27 cellular contexts compared by ENCODE assay signal in genomic region chr7:142349670-142350405, GRCh38.
DNase-seq lines count a peak whose midpoint lies in the region; ATAC-seq and TF ChIP-seq lines count a peak whose summit lies in the region.
"Had no signal": no experiment of that assay in that cellular context is flagged by ENCODE, and none has a peak within 500 bp of the region (broad histone marks: within the 10 kb centered on the region; RNA-seq: fewer than 3 reads in every experiment).

No MANE protein-coding gene starts in this region.

- no peak for DNase-seq in activated CD4-positive, alpha-beta memory T cell treated with anti-CD3 and anti-CD28 coated beads for 36 hours
- DNase-seq in activated CD4-positive, alpha-beta memory T cell treated with anti-CD3 and anti-CD28 coated beads, Interleukin-2, amount 10 ng/mL, durations not matched to agents 7 days and 5 days: no peak
- DNase-seq in RWPE2 (ENCODE audit: low spot score): no peak
- DNase-seq in vagina (ENCODE audit: extremely low spot score in 2 of 2): no peak
- DNase-seq in activated T-helper 2 cell treated with anti-CD3 and anti-CD28 coated beads, Interferon-gamma antibody, Interleukin-2, Interleukin-4, amounts not matched to agents 10 μg/mL and 5 μg/mL and 100 μg/mL, durations not matched to agents 14 hours and 24 hours and 36 hours (ENCODE audit: low spot score): no peak
- no peak for DNase-seq in ACHN
- DNase-seq: activated B cell treated with CpG ODN at 0.5 μM for 24 hours; activated CD4-positive, alpha-beta T cell treated with anti-CD3 and anti-CD28 coated beads, Interleukin-2, amount 50 U/mL, for 4 hours; activated gamma-delta T cell treated with Interleukin-2 at 50 U/mL for 16 hours; amygdala; Kasumi-1; NCI-H1694 treated with DMSO at 0.1 percent for 48 hours; NCI-H526; psoas muscle; SK-N-SH; stomach; T-helper 9 cell; transverse colon had no signal

- H3K36me3 ChIP-seq in RWPE2 (ENCODE audit: low read depth) (no peaks in the 10 kb centered on the region), thymus (ENCODE audit: control insufficient read depth, insufficient read depth) (no peaks in the 10 kb centered on the region), vagina (no peaks in the 10 kb centered on the region)
- H3K36me3 ChIP-seq: cardiac muscle cell, neutrophil, stomach, transverse colon had no signal

- H3K4me1 ChIP-seq in RWPE2 (ENCODE audit: insufficient read depth, poor library complexity, severe bottlenecking): no peaks in the 10 kb centered on the region
- peaks cover 32% of the 10 kb centered on the region for H3K4me1 ChIP-seq in thymus (ENCODE audit: control insufficient read depth, insufficient read depth, low read length)
- no peaks in the 10 kb centered on the region for H3K4me1 ChIP-seq in vagina
- H3K4me1 ChIP-seq: A549, psoas muscle, stomach, transverse colon had no signal

- no peaks in the 10 kb centered on the region for H3K9me3 Mint-ChIP-seq in activated CD4-positive, alpha-beta memory T cell treated with anti-CD3 and anti-CD28 coated beads for 36 hours
- no peaks in the 10 kb centered on the region for H3K9me3 Mint-ChIP-seq in activated CD4-positive, alpha-beta memory T cell treated with anti-CD3 and anti-CD28 coated beads, Interleukin-2, amount 10 ng/mL, durations not matched to agents 7 days and 5 days
- H3K9me3 Mint-ChIP-seq in activated T-helper 2 cell treated with anti-CD3 and anti-CD28 coated beads, Interferon-gamma antibody, Interleukin-2, Interleukin-4, amounts not matched to agents 10 μg/mL and 5 μg/mL and 100 μg/mL, durations not matched to agents 14 hours and 24 hours and 36 hours: no peaks in the 10 kb centered on the region
- H3K9me3 Mint-ChIP-seq: activated B cell treated with CpG ODN at 0.5 μM for 24 hours had no signal

- POLR2A ChIA-PET in activated CD4-positive, alpha-beta memory T cell treated with anti-CD3 and anti-CD28 coated beads for 36 hours (lab: Charles Lee): no interaction called here
- POLR2A ChIA-PET in activated CD4-positive, alpha-beta memory T cell treated with anti-CD3 and anti-CD28 coated beads, Interleukin-2, amount 10 ng/mL, durations not matched to agents 7 days and 5 days (lab: Charles Lee): interaction anchor here (1.2 kb wide), 1 partner anchor 459 kb away, joined by 5 read pairs; no protein-coding TSS in a partner anchor

- WGBS in thymus: 76% methylated on average over 15 of the region's 15 CpGs

- peak overlapping the region; percentile 8 for H3K4me3 Mint-ChIP-seq in activated CD4-positive, alpha-beta memory T cell treated with anti-CD3 and anti-CD28 coated beads for 36 hours
- no peak overlapping the region for H3K4me3 Mint-ChIP-seq in activated CD4-positive, alpha-beta memory T cell treated with anti-CD3 and anti-CD28 coated beads, Interleukin-2, amount 10 ng/mL, durations not matched to agents 7 days and 5 days
- H3K4me3 Mint-ChIP-seq in activated T-helper 2 cell treated with anti-CD3 and anti-CD28 coated beads, Interferon-gamma antibody, Interleukin-2, Interleukin-4, amounts not matched to agents 10 μg/mL and 5 μg/mL and 100 μg/mL, durations not matched to agents 14 hours and 24 hours and 36 hours (ENCODE audit: low read depth): no peak overlapping the region
- H3K4me3 Mint-ChIP-seq: activated B cell treated with CpG ODN at 0.5 μM for 24 hours, B cell had no signal

- peak; percentile 52; the same call in 1 of the 3 replicates for ATAC-seq in RWPE2 (ENCODE audit: low read depth)
- peak; percentile 58 for ATAC-seq in esophagus mucosa
- ATAC-seq: A549, HepG2 had no signal

- intact Hi-C loops in activated CD4-positive, alpha-beta memory T cell treated with anti-CD3 and anti-CD28 coated beads for 36 hours (cut with micrococcal nuclease): no loop called here
- intact Hi-C loops in vagina (cut with DNase I): no loop called here
- intact Hi-C loops in activated T-helper 2 cell treated with anti-CD3 and anti-CD28 coated beads, Interferon-gamma antibody, Interleukin-2, Interleukin-4, amounts not matched to agents 10 μg/mL and 5 μg/mL and 100 μg/mL, durations not matched to agents 14 hours and 24 hours and 36 hours (cut with micrococcal nuclease): no loop called here

- no peak overlapping the region for H3K4me3 ChIP-seq in RWPE2 (ENCODE audit: severe bottlenecking)
- no peak overlapping the region for H3K4me3 ChIP-seq in thymus (ENCODE audit: low read length)
- H3K4me3 ChIP-seq in vagina: no peak overlapping the region
- H3K4me3 ChIP-seq: A549, cardiac muscle cell, coronary artery, lung, psoas muscle, stomach, transverse colon had no signal

- H3K9me3 ChIP-seq in RWPE2 (ENCODE audit: severe bottlenecking) (no peaks in the 10 kb centered on the region), thymus (ENCODE audit: control insufficient read depth) (no peaks in the 10 kb centered on the region), vagina (no peaks in the 10 kb centered on the region)
- H3K9me3 ChIP-seq: A549, neutrophil, psoas muscle, SK-N-SH, stomach, transverse colon had no signal

- H3K27ac Mint-ChIP-seq in activated CD4-positive, alpha-beta memory T cell treated with anti-CD3 and anti-CD28 coated beads for 36 hours: peak overlapping the region; percentile 18
- no peak overlapping the region for H3K27ac Mint-ChIP-seq in activated CD4-positive, alpha-beta memory T cell treated with anti-CD3 and anti-CD28 coated beads, Interleukin-2, amount 10 ng/mL, durations not matched to agents 7 days and 5 days
- H3K27ac Mint-ChIP-seq in activated T-helper 2 cell treated with anti-CD3 and anti-CD28 coated beads, Interferon-gamma antibody, Interleukin-2, Interleukin-4, amounts not matched to agents 10 μg/mL and 5 μg/mL and 100 μg/mL, durations not matched to agents 14 hours and 24 hours and 36 hours: no peak overlapping the region
- H3K27ac Mint-ChIP-seq: activated B cell treated with CpG ODN at 0.5 μM for 24 hours, B cell had no signal

- H3K27me3 Mint-ChIP-seq in activated CD4-positive, alpha-beta memory T cell treated with anti-CD3 and anti-CD28 coated beads for 36 hours: no peaks in the 10 kb centered on the region
- peaks cover 4% of the 10 kb centered on the region for H3K27me3 Mint-ChIP-seq in activated CD4-positive, alpha-beta memory T cell treated with anti-CD3 and anti-CD28 coated beads, Interleukin-2, amount 10 ng/mL, durations not matched to agents 7 days and 5 days
- H3K27me3 Mint-ChIP-seq in activated T-helper 2 cell treated with anti-CD3 and anti-CD28 coated beads, Interferon-gamma antibody, Interleukin-2, Interleukin-4, amounts not matched to agents 10 μg/mL and 5 μg/mL and 100 μg/mL, durations not matched to agents 14 hours and 24 hours and 36 hours (ENCODE audit: low read depth): peaks cover 20% of the 10 kb centered on the region

- H3K27me3 ChIP-seq in RWPE2 (ENCODE audit: insufficient read depth, poor library complexity, severe bottlenecking): no peaks in the 10 kb centered on the region
- no peaks in the 10 kb centered on the region for H3K27me3 ChIP-seq in thymus (ENCODE audit: control insufficient read depth, insufficient read depth)
- no peaks in the 10 kb centered on the region for H3K27me3 ChIP-seq in vagina
- H3K27me3 ChIP-seq: cardiac muscle cell, neutrophil, transverse colon had no signal

- CTCF ChIA-PET in activated CD4-positive, alpha-beta memory T cell treated with anti-CD3 and anti-CD28 coated beads for 36 hours (lab: Charles Lee): no interaction called here
- CTCF ChIA-PET in activated CD4-positive, alpha-beta memory T cell treated with anti-CD3 and anti-CD28 coated beads, Interleukin-2, amount 10 ng/mL, durations not matched to agents 7 days and 5 days (lab: Charles Lee): no interaction called here

- no peaks in the 10 kb centered on the region for H3K36me3 Mint-ChIP-seq in activated CD4-positive, alpha-beta memory T cell treated with anti-CD3 and anti-CD28 coated beads for 36 hours
- H3K36me3 Mint-ChIP-seq in activated CD4-positive, alpha-beta memory T cell treated with anti-CD3 and anti-CD28 coated beads, Interleukin-2, amount 10 ng/mL, durations not matched to agents 7 days and 5 days (ENCODE audit: low read depth): no peaks in the 10 kb centered on the region
- no peaks in the 10 kb centered on the region for H3K36me3 Mint-ChIP-seq in activated T-helper 2 cell treated with anti-CD3 and anti-CD28 coated beads, Interferon-gamma antibody, Interleukin-2, Interleukin-4, amounts not matched to agents 10 μg/mL and 5 μg/mL and 100 μg/mL, durations not matched to agents 14 hours and 24 hours and 36 hours (ENCODE audit: low read depth)

- TF ChIP-seq POLR2A in vagina (IDR thresholded peaks at IDR 0.05): no peak

- H3K27ac ChIP-seq in RWPE2 (ENCODE audit: poor library complexity, severe bottlenecking) (no peak overlapping the region), thymus (ENCODE audit: low read depth) (peak overlapping the region; percentile 62), vagina (no peak overlapping the region)
- H3K27ac ChIP-seq: A549, cardiac muscle cell, coronary artery, neutrophil, psoas muscle, stomach, transverse colon had no signal

- H3K4me1 Mint-ChIP-seq in activated CD4-positive, alpha-beta memory T cell treated with anti-CD3 and anti-CD28 coated beads for 36 hours (ENCODE audit: low read depth): peaks cover 41% of the 10 kb centered on the region
- H3K4me1 Mint-ChIP-seq in activated CD4-positive, alpha-beta memory T cell treated with anti-CD3 and anti-CD28 coated beads, Interleukin-2, amount 10 ng/mL, durations not matched to agents 7 days and 5 days: peaks cover 28% of the 10 kb centered on the region
- peaks cover 17% of the 10 kb centered on the region for H3K4me1 Mint-ChIP-seq in activated T-helper 2 cell treated with anti-CD3 and anti-CD28 coated beads, Interferon-gamma antibody, Interleukin-2, Interleukin-4, amounts not matched to agents 10 μg/mL and 5 μg/mL and 100 μg/mL, durations not matched to agents 14 hours and 24 hours and 36 hours (ENCODE audit: low read depth)
- H3K4me1 Mint-ChIP-seq: activated B cell treated with CpG ODN at 0.5 μM for 24 hours, B cell had no signal

- in situ Hi-C loops in ACHN (cut with HindIII; ENCODE audit: low pct_ligation_motif_present, low pct_unique_long_range_greater_than_20kb, low sequenced_read_pairs): no loop called here

- TF ChIP-seq CTCF in RWPE2 (IDR thresholded peaks at IDR 0.05; ENCODE audit: poor library complexity, severe bottlenecking) (no peak), vagina (IDR thresholded peaks at IDR 0.05) (no peak)
